25 cellular contexts compared by ENCODE assay signal in the genomic region with DNA sequence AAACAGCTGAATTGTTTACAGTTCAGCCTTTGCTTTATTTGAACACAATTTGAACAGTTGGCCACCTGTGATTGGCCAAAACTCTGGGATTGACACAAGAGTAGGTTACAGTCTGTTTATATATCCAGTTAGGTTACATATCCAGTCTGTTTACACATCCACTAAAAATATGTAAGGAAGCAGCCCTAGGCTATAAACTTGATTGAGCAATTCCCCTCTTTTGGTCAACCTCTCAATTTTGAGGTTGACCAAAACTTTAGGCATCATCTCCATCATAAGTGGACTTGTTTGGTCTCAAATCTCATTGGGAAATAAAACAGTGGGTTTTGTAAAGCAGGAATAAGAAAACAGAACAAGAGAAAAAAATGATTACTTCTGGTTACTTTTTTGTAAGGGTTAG.
"Had no signal": no experiment of that assay in that cellular context is flagged by ENCODE, and none has a peak within 500 bp of the region (broad histone marks: within the 10 kb centered on the region; RNA-seq: fewer than 3 reads in every experiment).

No MANE protein-coding gene starts in this region.

- ATAC-seq: activated CD4-positive, alpha-beta T cell treated with anti-CD3 and anti-CD28 coated beads for 36 hours; activated T-cell treated with anti-CD3 and anti-CD28 coated beads, Interleukin-2, amount 50 U/mL, for 72 hours; gastrocnemius medialis; left lung; natural killer cell; sciatic nerve; stimulated activated naive B cell treated with anti-CD40 and anti-IgM and Interleukin-4, amounts not matched to agents 10 μg/mL and 1 μg/mL and 100 μg/mL, for 72 hours had no signal

- DNase-seq: activated B cell treated with CpG ODN at 0.5 μM for 24 hours; activated CD4-positive, alpha-beta T cell treated with anti-CD3 and anti-CD28 coated beads for 36 hours; activated CD4-positive, alpha-beta T cell treated with anti-CD3 and anti-CD28 coated beads, Interleukin-2, amount 50 U/mL, for 48 hours; activated effector memory CD4-positive, alpha-beta T cell treated with Interleukin-2 at 50 U/mL for 16 hours; activated naive CD4-positive, alpha-beta T cell treated with anti-CD3 and anti-CD28 coated beads for 36 hours; activated naive CD8-positive, alpha-beta T cell treated with anti-CD3 and anti-CD28 coated beads, Interleukin-2, amount 10 ng/mL, durations not matched to agents 7 days and 5 days; activated T-cell treated with anti-CD3 and anti-CD28 coated beads, Interleukin-2, amount 50 U/mL, for 72 hours; amygdala; effector CD4-positive, alpha-beta T cell; gastrocnemius medialis; hippocampal formation; kidney glomerular epithelial cell; left lung; midbrain; natural killer cell; stimulated activated CD4-positive, alpha-beta T cell treated with anti-CD3 and anti-CD28 coated beads, Interleukin-2, amount 100 ng/mL, for 48 hours; stimulated activated CD8-positive, alpha-beta memory T cell treated with anti-CD3 and anti-CD28 coated beads, Interleukin-4, amount 100 ng/mL, for 48 hours; stimulated activated naive B cell treated with anti-CD40 and anti-IgM and Interleukin-4, amounts not matched to agents 10 μg/mL and 1 μg/mL and 100 μg/mL, for 72 hours; T-helper 1 cell; testis; upper lobe of left lung had no signal

- H3K4me3 ChIP-seq: cardiac muscle cell, gastrocnemius medialis, left lung, lung, smooth muscle cell, testis, upper lobe of left lung had no signal
